In genomic region chr22:43851058-43851978, GRCh38 we compare ENCODE assay signal across 23 cellular contexts. TPM values are rescaled to one million over a fixed set of nuclear protein-coding genes. Genes with fewer than 3 reads are reported as not detected.
DNase-seq lines count a peak whose midpoint lies in the region; FAIRE-seq and TF ChIP-seq lines count a peak whose summit lies in the region.
"Had no signal": no experiment of that assay in that cellular context is flagged by ENCODE, and none has a peak within 500 bp of the region (broad histone marks: within the 10 kb centered on the region; RNA-seq: fewer than 3 reads in every experiment).

No MANE protein-coding gene starts in this region.

- no peak overlapping the region for H3K4me3 Mint-ChIP-seq in nephron progenitor cell

- no peak overlapping the region for H3K18ac ChIP-seq in mesenchymal stem cell (ENCODE audit: low read depth in 1 of 2, low read length in 2 of 2)

- H3K27ac Mint-ChIP-seq in nephron progenitor cell = peak overlapping the region; percentile 90

- no peaks in the 10 kb centered on the region for H4K20me1 ChIP-seq in PC-9 (ENCODE audit: insufficient read depth)

- H3K9me2 ChIP-seq in PC-9 (ENCODE audit: insufficient read depth) = no peaks in the 10 kb centered on the region
- H3K9me2 ChIP-seq: SK-N-SH had no signal

- no peak overlapping the region for H2AK5ac ChIP-seq in mesenchymal stem cell (ENCODE audit: low read length, severe bottlenecking)

- H3K27ac ChIP-seq in cingulate gyrus (ENCODE audit: low read depth, low read length) (peak overlapping the region; percentile 65), mesenchymal stem cell (ENCODE audit: low read length, poor library complexity, severe bottlenecking) (no peak overlapping the region), PC-9 (no peak overlapping the region)
- H3K27ac ChIP-seq: C4-2B, GM23248 had no signal

- peaks cover 32% of the 10 kb centered on the region for H3K4me1 Mint-ChIP-seq in nephron progenitor cell

- peak; percentile 23 for DNase-seq in D341Med (ENCODE audit: low spot score)
- no peak for DNase-seq in nephron progenitor cell
- no peak for DNase-seq in urothelium cell line (ENCODE audit: low spot score)
- no peak for DNase-seq in mesenchymal stem cell
- no peak for DNase-seq in HK-2 (ENCODE audit: unreplicated experiment)
- DNase-seq in PC-9 = no peak
- DNase-seq: DMS 273 treated with DMSO at 0.1 percent for 48 hours, DND-41, GM23248, KG1, NCI-H187 treated with DMSO at 0.1 percent for 48 hours, NCI-H226, NCI-H524, NCI-H82, OCI-M1, SHP77 treated with DMSO at 0.1 percent for 48 hours, SK-N-SH had no signal

- no peak overlapping the region for H4K91ac ChIP-seq in mesenchymal stem cell (ENCODE audit: low read length)

- POLR2A ChIA-PET in PC-9 (lab: Charles Lee; ENCODE audit: unreplicated experiment) = no interaction called here

- no peak overlapping the region for H3K23ac ChIP-seq in mesenchymal stem cell (ENCODE audit: low read length in 2 of 2)

- H2BK5ac ChIP-seq in mesenchymal stem cell (ENCODE audit: low read depth, low read length, poor library complexity, severe bottlenecking) = no peak overlapping the region

- H4K8ac ChIP-seq in mesenchymal stem cell (ENCODE audit: low read length) = no peak overlapping the region

- H2BK120ac ChIP-seq in mesenchymal stem cell (ENCODE audit: low read depth, low read length) = no peak overlapping the region

- no peaks in the 10 kb centered on the region for H3F3A ChIP-seq in PC-9 (ENCODE audit: insufficient read depth, low read depth)

- H3K9me3 ChIP-seq in mesenchymal stem cell (ENCODE audit: control insufficient read depth, low read length) = peaks cover 4% of the 10 kb centered on the region
- H3K9me3 ChIP-seq in PC-9 (ENCODE audit: insufficient read depth, low read depth) = no peaks in the 10 kb centered on the region
- H3K9me3 ChIP-seq: SK-N-SH had no signal

- no TSS peak for BruUV-seq in PC-9 (replicated peaks; lab: Mats Ljungman, UMichigan)

- H3K4ac ChIP-seq in mesenchymal stem cell (ENCODE audit: low read depth in 1 of 2, low read length in 2 of 2) = no peak overlapping the region

- peak; percentile 89 for FAIRE-seq in urothelium cell line (lab: Jason Lieb, UNC)

- no peak overlapping the region for H3K4me3 ChIP-seq in mesenchymal stem cell (ENCODE audit: insufficient read depth in 1 of 2, low read depth in 1 of 2, low read length in 2 of 2)
- no peak overlapping the region for H3K4me3 ChIP-seq in PC-9
- H3K4me3 ChIP-seq: GM23248 had no signal

- H2AFZ ChIP-seq in mesenchymal stem cell (ENCODE audit: low read depth, low read length) (no peak overlapping the region), PC-9 (no peak overlapping the region)
- H2AFZ ChIP-seq: GM23248 had no signal

- H3K79me2 ChIP-seq in PC-9 (ENCODE audit: low read depth) = no peaks in the 10 kb centered on the region

- H3K79me1 ChIP-seq in mesenchymal stem cell (replicated peaks; ENCODE audit: low read length, poor library complexity, severe bottlenecking) = no peaks in the 10 kb centered on the region

- H3K9ac ChIP-seq in mesenchymal stem cell (ENCODE audit: low read length) = no peak overlapping the region
- H3K9ac ChIP-seq: GM23248, SK-N-SH had no signal

- H3K4me1 ChIP-seq in mesenchymal stem cell (ENCODE audit: control insufficient read depth, insufficient read depth, low read depth, low read length) = peaks cover 3% of the 10 kb centered on the region
- H3K4me1 ChIP-seq in PC-9 (replicated peaks; ENCODE audit: insufficient read depth) = no peaks in the 10 kb centered on the region

- H3K36me3 Mint-ChIP-seq in nephron progenitor cell (ENCODE audit: low read depth) = peaks cover 2% of the 10 kb centered on the region

- H3K9me3 Mint-ChIP-seq in nephron progenitor cell = peaks cover 2% of the 10 kb centered on the region

- no peak overlapping the region for H2BK12ac ChIP-seq in mesenchymal stem cell (ENCODE audit: low read length in 2 of 2)

- TF ChIP-seq CTCF in nephron progenitor cell (IDR thresholded peaks at IDR 0.05) = no peak
- no peak for TF ChIP-seq CTCF in PC-9 (conservative IDR thresholded peaks at IDR 0.05)

- no peak overlapping the region for H3K14ac ChIP-seq in mesenchymal stem cell (ENCODE audit: low read length in 2 of 2)

- H3K4me2 ChIP-seq in mesenchymal stem cell (ENCODE audit: low read length, poor library complexity, severe bottlenecking) (no peak overlapping the region), PC-9 (no peak overlapping the region)
- H3K4me2 ChIP-seq: SK-N-SH had no signal

- no peak overlapping the region for H2BK15ac ChIP-seq in mesenchymal stem cell (ENCODE audit: low read depth, poor library complexity, severe bottlenecking)

- intact Hi-C loops in PC-9 (cut with micrococcal nuclease; ENCODE audit: unreplicated experiment) = no loop called here

- no peaks in the 10 kb centered on the region for H3K36me3 ChIP-seq in mesenchymal stem cell (ENCODE audit: control insufficient read depth in 1 of 2, insufficient read depth in 2 of 2, low read depth in 1 of 2, low read length in 2 of 2)
- no peaks in the 10 kb centered on the region for H3K36me3 ChIP-seq in PC-9 (ENCODE audit: low read depth)

- H3K27me3 ChIP-seq in mesenchymal stem cell (ENCODE audit: control insufficient read depth in 1 of 2, insufficient read depth in 1 of 2, low read length in 2 of 2) (peaks cover 49 to 76% of the 10 kb centered on the region in 2 experiments), PC-9 (ENCODE audit: insufficient read depth, low read depth) (peaks cover 46% of the 10 kb centered on the region)

- peaks cover 7% of the 10 kb centered on the region for H3K27me3 Mint-ChIP-seq in nephron progenitor cell (ENCODE audit: low read depth, poor library complexity)

- CTCF ChIA-PET in PC-9 (lab: Charles Lee) = no interaction called here

- WGBS in mesenchymal stem cell = 69% methylated on average over 13 of the region's 13 CpGs

RNA-seq across cellular contexts. Expression of gene SULT4A1, which starts 11.0 kb away (rescaled TPM):
- 0.04 TPM for polyA plus RNA-seq in mesenchymal stem cell (2013, experiment 1 of 2)
- 0.04 TPM for polyA plus RNA-seq in mesenchymal stem cell (2013, experiment 2 of 2)
- 3.2 and 3.4 TPM in 2 replicates for total RNA-seq in PC-9 (2021)
- total RNA-seq: GM23248, HT-29, RPMI7951 had no signal
- polyA plus RNA-seq: GM23248 had no signal

RNA-seq across cellular contexts. Expression of gene EFCAB6, which starts 39.2 kb away (rescaled TPM):
- polyA plus RNA-seq in mesenchymal stem cell (2013, experiment 1 of 2) = 0.51 TPM
- polyA plus RNA-seq in mesenchymal stem cell (2013, experiment 2 of 2) = 0.29 TPM
- total RNA-seq in PC-9 (2021) = 2.3 and 2.5 TPM in 2 replicates

RNA-seq across cellular contexts. Expression of gene PNPLA5, which starts 40.5 kb away (rescaled TPM):
- not detected for polyA plus RNA-seq in mesenchymal stem cell (2013, experiment 1 of 2)
- not detected for polyA plus RNA-seq in mesenchymal stem cell (2013, experiment 2 of 2)
- not detected in 2 replicates for total RNA-seq in PC-9 (2021)
- total RNA-seq: A673, G401, GM23248, HT-29, RPMI7951 had no signal
- polyA plus RNA-seq: GM23248, SK-N-SH had no signal
